ENCODE assay signal across 18 cellular contexts in genomic region chr6:138978229-138978628, GRCh38.
"Had no signal": no experiment of that assay in that cellular context is flagged by ENCODE, and none has a peak within 500 bp of the region (broad histone marks: within the 10 kb centered on the region; RNA-seq: fewer than 3 reads in every experiment).

No MANE protein-coding gene starts in this region.

- H3K9me3 ChIP-seq: SJSA1 had no signal

- H3K36me3 ChIP-seq: SJSA1 had no signal

- H3K4me3 ChIP-seq: SJSA1, SK-N-MC had no signal

- H3K27ac ChIP-seq: SJSA1, SK-N-MC had no signal

- H3K27me3 ChIP-seq: SJSA1 had no signal

- DNase-seq: KBM-7, NCI-H1092, NCI-H1105 treated with DMSO at 0.1 percent for 48 hours, NCI-H1417 treated with DMSO at 0.1 percent for 48 hours, NCI-H187, NCI-H2029, NCI-H2081 treated with DMSO at 0.1 percent for 48 hours, NCI-H2171, NCI-H226, NCI-H446, NCI-H510A, NCI-H524 treated with DMSO at 0.1 percent for 48 hours, NCI-H774, Right ventricle myocardium superior, RPMI8226, SIG-M5 had no signal
